In genomic region chr9:127916665-127917581, GRCh38 we compare ENCODE assay signal across 8 cellular contexts. TPM values are rescaled to one million over a fixed set of nuclear protein-coding genes. Genes with fewer than 3 reads are reported as not detected.
DNase-seq lines count a peak whose midpoint lies in the region; ATAC-seq and TF ChIP-seq lines count a peak whose summit lies in the region.

A gene with protein sequence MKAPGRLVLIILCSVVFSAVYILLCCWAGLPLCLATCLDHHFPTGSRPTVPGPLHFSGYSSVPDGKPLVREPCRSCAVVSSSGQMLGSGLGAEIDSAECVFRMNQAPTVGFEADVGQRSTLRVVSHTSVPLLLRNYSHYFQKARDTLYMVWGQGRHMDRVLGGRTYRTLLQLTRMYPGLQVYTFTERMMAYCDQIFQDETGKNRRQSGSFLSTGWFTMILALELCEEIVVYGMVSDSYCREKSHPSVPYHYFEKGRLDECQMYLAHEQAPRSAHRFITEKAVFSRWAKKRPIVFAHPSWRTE (minus strand): TSS chr9:127917041. CDS start chr9:127916419, 622 bp downstream.

- H3K4me3 Mint-ChIP-seq in activated naive CD8-positive, alpha-beta T cell treated with anti-CD3 and anti-CD28 coated beads, Interleukin-2, amount 50 U/mL, for 24 hours = peak within 1 kb of the TSS; percentile 90

- peak within 1 kb of the TSS; percentile 29 for H4K8ac ChIP-seq in trophoblast cell (ENCODE audit: low read depth, low read length)

- H3K23ac ChIP-seq in trophoblast cell (ENCODE audit: low read length) = no peak within 1 kb of the TSS

- intact Hi-C loops in Right ventricle myocardium superior (cut with DNase I) = loop anchor here (5.0 kb wide), 1 partner anchor 115 kb away; the partner anchor contains the start of gene FPGS
- intact Hi-C loops in tibial artery (cut with DNase I; ENCODE audit: low total_unique reads) = loop anchor here (5.0 kb wide), 1 partner anchor 305 kb away; the partner anchor contains the start of gene STXBP1

- H3K4me2 ChIP-seq in trophoblast cell (ENCODE audit: low read length) = peak within 1 kb of the TSS; percentile 73

- H4K12ac ChIP-seq in trophoblast cell (ENCODE audit: low read depth, low read length) = no peak within 1 kb of the TSS

- peak within 1 kb of the TSS; percentile 48 for H3K18ac ChIP-seq in trophoblast cell (ENCODE audit: low read length)

- H3K4me1 Mint-ChIP-seq in activated naive CD8-positive, alpha-beta T cell treated with anti-CD3 and anti-CD28 coated beads, Interleukin-2, amount 50 U/mL, for 24 hours = peaks cover 61% of the 10 kb centered on the region

- peak within 1 kb of the TSS; percentile 26 for H3K14ac ChIP-seq in trophoblast cell (ENCODE audit: low read length)

- H3K4ac ChIP-seq in trophoblast cell (ENCODE audit: low read depth, low read length) = no peak within 1 kb of the TSS

- H2BK12ac ChIP-seq in trophoblast cell (ENCODE audit: low read length) = peak within 1 kb of the TSS; percentile 15

- H4K91ac ChIP-seq in trophoblast cell (ENCODE audit: low read depth, low read length) = peak within 1 kb of the TSS; percentile 20

- H2AK5ac ChIP-seq in trophoblast cell (ENCODE audit: low read length) = peak within 1 kb of the TSS; percentile 39

- H3K36me3 Mint-ChIP-seq in activated naive CD8-positive, alpha-beta T cell treated with anti-CD3 and anti-CD28 coated beads, Interleukin-2, amount 50 U/mL, for 24 hours (ENCODE audit: low read depth) = peaks cover 13% of the 10 kb centered on the region

- H3K27ac ChIP-seq in trophoblast cell (ENCODE audit: low read depth, low read length) (no peak within 1 kb of the TSS), tibial artery (peak within 1 kb of the TSS; percentile 74 to 87)

- no peak within 1 kb of the TSS for H2BK5ac ChIP-seq in trophoblast cell (ENCODE audit: low read depth, low read length, poor library complexity)

- H3K9ac ChIP-seq in trophoblast cell (ENCODE audit: low read length) = no peak within 1 kb of the TSS

- H3K79me2 ChIP-seq in trophoblast cell (ENCODE audit: control insufficient read depth, insufficient read depth, low read length, poor library complexity) = no peaks in the 10 kb centered on the region

- H3K9me3 Mint-ChIP-seq in activated naive CD8-positive, alpha-beta T cell treated with anti-CD3 and anti-CD28 coated beads, Interleukin-2, amount 50 U/mL, for 24 hours = no peaks in the 10 kb centered on the region

- H3K4me3 ChIP-seq in GM06990 (replicated peaks; ENCODE audit: low read depth, low read length) (peak within 1 kb of the TSS; percentile 98), trophoblast cell (ENCODE audit: low read depth, low read length) (peak within 1 kb of the TSS; percentile 64), tibial artery (peak within 1 kb of the TSS; percentile 76 to 81)

- H3K36me3 ChIP-seq in GM06990 (ENCODE audit: control insufficient read depth, insufficient read depth, low read length) (peaks cover 18% of the 10 kb centered on the region), trophoblast cell (ENCODE audit: control insufficient read depth in 1 of 2, insufficient read depth in 2 of 2, low read length in 2 of 2) (no peaks in the 10 kb centered on the region), tibial artery (peaks cover 3 to 21% (median 12%) of the 10 kb centered on the region in 3 donors)

- H2AFZ ChIP-seq in trophoblast cell (ENCODE audit: insufficient read depth, low read length, poor library complexity) = peak within 1 kb of the TSS; percentile 51

- ATAC-seq in HG02571 (IDR thresholded peaks at IDR 0.05; ENCODE audit: unreplicated experiment) (peak; percentile 65), Right ventricle myocardium superior (ENCODE audit: poor library complexity) (peak; percentile 96)
- peak; percentile 82 for ATAC-seq in activated naive CD8-positive, alpha-beta T cell treated with anti-CD3 and anti-CD28 coated beads, Interleukin-2, amount 50 U/mL, for 24 hours

- H3K27me3 Mint-ChIP-seq in activated naive CD8-positive, alpha-beta T cell treated with anti-CD3 and anti-CD28 coated beads, Interleukin-2, amount 50 U/mL, for 24 hours = no peaks in the 10 kb centered on the region

- TF ChIP-seq CTCF in GM06990 (IDR thresholded peaks at IDR 0.05; ENCODE audit: insufficient read depth, low read length, poor library complexity, severe bottlenecking) (no peak), tibial artery (IDR thresholded peaks at IDR 0.05) (no peak)

- WGBS in trophoblast cell (ENCODE audit: extremely low coverage, insufficient coverage, insufficient read length) = no CpG with 5 or more reads among the region's 75 CpGs

- peaks cover 5% of the 10 kb centered on the region for H3K79me1 ChIP-seq in trophoblast cell (ENCODE audit: low read length)

- H3K27me3 ChIP-seq in GM06990 (replicated peaks; ENCODE audit: control insufficient read depth, insufficient read depth, low read length) (no peaks in the 10 kb centered on the region), trophoblast cell (ENCODE audit: insufficient read depth, low read length) (no peaks in the 10 kb centered on the region), tibial artery (peaks cover 0 to 3% of the 10 kb centered on the region in 2 donors)

- no peak within 1 kb of the TSS for H2BK120ac ChIP-seq in trophoblast cell (ENCODE audit: insufficient read depth, low read length, poor library complexity)

- H3K4me1 ChIP-seq in trophoblast cell (ENCODE audit: control insufficient read depth in 1 of 2, insufficient read depth in 2 of 2, low read length in 2 of 2) (peaks cover 11% of the 10 kb centered on the region in 2 experiments), tibial artery (peaks cover 6 to 65% (median 47%) of the 10 kb centered on the region in 4 donors)

- peak within 1 kb of the TSS; percentile 90 for H3K27ac Mint-ChIP-seq in activated naive CD8-positive, alpha-beta T cell treated with anti-CD3 and anti-CD28 coated beads, Interleukin-2, amount 50 U/mL, for 24 hours

- H3K9me3 ChIP-seq in trophoblast cell (ENCODE audit: insufficient read depth, low read depth, low read length) (peaks cover 2% of the 10 kb centered on the region), tibial artery (no peaks in the 10 kb centered on the region)

- DNase-seq in GM06990 (ENCODE audit: extremely low read depth, insufficient read length) (peak; percentile 92), NCI-H1092 treated with DMSO at 0.1 percent for 48 hours (lab: John Stamatoyannopoulos, UW) (peak; percentile 83), T follicular helper cell (ENCODE audit: low read depth) (peak; percentile 94), Right ventricle myocardium superior (peak; percentile 97), trophoblast cell (peak; percentile 88 to 92), tibial artery (peak; percentile 95 to 98)
- DNase-seq in activated naive CD8-positive, alpha-beta T cell treated with anti-CD3 and anti-CD28 coated beads, Interleukin-2, amount 50 U/mL, for 24 hours = peak; percentile 96

RNA-seq across cellular contexts. Expression of the gene that starts here (rescaled TPM):
- 18.1 TPM for total RNA-seq in Right ventricle myocardium superior
- polyA plus RNA-seq in trophoblast cell (2013) = 5.3 and 5.4 TPM in 2 replicates
